ENCODE assay signal across 27 cellular contexts in the genomic region with DNA sequence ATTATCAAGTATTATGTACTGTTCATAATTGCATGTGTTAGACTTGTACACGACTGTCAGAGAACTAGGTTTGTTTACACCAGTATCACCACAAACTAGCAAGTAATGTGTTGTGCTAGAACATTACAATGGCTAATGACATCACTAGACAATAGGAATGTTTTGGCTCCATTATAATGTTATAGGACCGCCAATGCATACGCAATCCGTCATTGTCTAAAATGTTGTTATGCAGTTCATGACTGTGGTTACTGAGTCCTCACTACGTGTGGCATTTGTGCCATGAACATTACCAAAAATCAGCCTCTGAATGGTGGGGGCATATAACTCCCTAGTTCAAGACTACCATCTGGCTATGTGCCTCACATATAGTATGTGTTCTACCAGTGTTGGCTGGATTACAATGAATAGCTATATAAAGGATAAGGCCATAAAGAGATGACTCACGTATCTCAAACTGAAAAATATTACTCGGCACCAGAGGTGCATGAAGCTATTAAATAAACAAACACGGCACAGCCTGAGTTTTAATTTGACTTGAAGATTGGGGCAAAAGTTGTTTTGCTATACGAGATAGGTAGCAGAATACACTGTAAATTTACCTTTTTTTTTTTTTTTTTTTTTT.
DNase-seq lines count a peak whose midpoint lies in the region; ATAC-seq, FAIRE-seq and TF ChIP-seq lines count a peak whose summit lies in the region.
"Had no signal": no experiment of that assay in that cellular context is flagged by ENCODE, and none has a peak within 500 bp of the region (broad histone marks: within the 10 kb centered on the region; RNA-seq: fewer than 3 reads in every experiment).

No MANE protein-coding gene starts in this region.

- intact Hi-C loops in esophagus squamous epithelium (cut with DNase I), result no loop called here

- peaks cover 1% of the 10 kb centered on the region for H3K27me3 Mint-ChIP-seq in astrocyte (ENCODE audit: low read depth, unreplicated experiment)
- H3K27me3 Mint-ChIP-seq: CD4-positive, alpha-beta T cell; CD8-positive, alpha-beta memory T cell had no signal

- no peak for ATAC-seq in GM18502 (IDR thresholded peaks at IDR 0.05; ENCODE audit: poor library complexity, unreplicated experiment)
- ATAC-seq: A549, GM12878, GM23338 had no signal

- H3K9me3 ChIP-seq in astrocyte (ENCODE audit: insufficient read depth, low read depth, low read length) (no peaks in the 10 kb centered on the region), esophagus squamous epithelium (no peaks in the 10 kb centered on the region)
- H3K9me3 ChIP-seq: A549; BE2C; BLaER1 treated with 17β-estradiol and CSF1 and Interleukin-3, amounts not matched to agents 10 nM and 100 nM; HAP-1 had no signal

- WGBS in esophagus squamous epithelium, 2 donors, result 69 to 70% methylated on average over 9 of the region's 9 CpGs

- no peak overlapping the region for H3K27ac ChIP-seq in astrocyte (ENCODE audit: low read depth, low read length)
- no peak overlapping the region for H3K27ac ChIP-seq in esophagus squamous epithelium
- H3K27ac ChIP-seq: A549; BLaER1 treated with 17β-estradiol and CSF1 and Interleukin-3, amounts not matched to agents 10 nM and 100 nM had no signal

- no peak overlapping the region for H3K4me3 Mint-ChIP-seq in astrocyte (ENCODE audit: unreplicated experiment)
- H3K4me3 Mint-ChIP-seq: CD14-positive monocyte; CD4-positive, alpha-beta T cell; CD8-positive, alpha-beta memory T cell; GM23338; HFFc6 had no signal

- H3K79me2 ChIP-seq in astrocyte (ENCODE audit: insufficient read depth, low read length), result no peaks in the 10 kb centered on the region

- no peak for TF ChIP-seq POLR2A in esophagus squamous epithelium (IDR thresholded peaks at IDR 0.05)

- no peaks in the 10 kb centered on the region for H3K27me3 ChIP-seq in astrocyte (ENCODE audit: insufficient read depth, low read length)
- H3K27me3 ChIP-seq in esophagus squamous epithelium, result no peaks in the 10 kb centered on the region
- H3K27me3 ChIP-seq: BE2C; BLaER1 treated with 17β-estradiol and CSF1 and Interleukin-3, amounts not matched to agents 10 nM and 100 nM had no signal

- H3K27ac Mint-ChIP-seq in astrocyte (ENCODE audit: unreplicated experiment), result no peak overlapping the region
- H3K27ac Mint-ChIP-seq: CD14-positive monocyte; CD4-positive, alpha-beta T cell; CD8-positive, alpha-beta memory T cell; GM23338; HFFc6 had no signal

- DNase-seq in ELR (ENCODE audit: low read depth), result peak; percentile 4
- peak; percentile 33 for DNase-seq in LoVo (ENCODE audit: low spot score)
- peak; percentile 57 for DNase-seq in astrocyte (ENCODE audit: low read depth)
- DNase-seq in fibroblast of the aortic adventitia (ENCODE audit: low read depth), result peak; percentile 4
- DNase-seq in EL, result no peak
- no peak for DNase-seq in NCI-H345 treated with DMSO at 0.1 percent for 48 hours (lab: John Stamatoyannopoulos, UW; ENCODE audit: unreplicated experiment)
- DNase-seq in esophagus squamous epithelium (lab: John Stamatoyannopoulos, UW), result no peak
- DNase-seq: 8988T; ACHN; AML-193; BE2C; CD4-positive, alpha-beta T cell; CD8-positive, alpha-beta memory T cell; DMS 273 treated with DMSO at 0.1 percent for 48 hours; DMS79; HFFc6 had no signal

- no peak overlapping the region for H2AFZ ChIP-seq in astrocyte (ENCODE audit: low read depth, low read length)
- H2AFZ ChIP-seq: GM23338 had no signal

- H3K4me1 ChIP-seq in astrocyte (ENCODE audit: insufficient read depth, low read length), result no peaks in the 10 kb centered on the region
- no peaks in the 10 kb centered on the region for H3K4me1 ChIP-seq in esophagus squamous epithelium
- H3K4me1 ChIP-seq: A549; BE2C; BLaER1 treated with 17β-estradiol and CSF1 and Interleukin-3, amounts not matched to agents 10 nM and 100 nM; HAP-1 had no signal

- no peaks in the 10 kb centered on the region for H3K9me3 Mint-ChIP-seq in astrocyte (ENCODE audit: unreplicated experiment)
- H3K9me3 Mint-ChIP-seq: CD4-positive, alpha-beta T cell; GM23338; HFFc6 had no signal

- no peaks in the 10 kb centered on the region for H3K4me1 Mint-ChIP-seq in astrocyte (ENCODE audit: low read depth, unreplicated experiment)
- H3K4me1 Mint-ChIP-seq: CD14-positive monocyte; CD8-positive, alpha-beta memory T cell; GM23338 had no signal

- no peak overlapping the region for H3K4me2 ChIP-seq in astrocyte (ENCODE audit: low read length)
- H3K4me2 ChIP-seq: A549; BLaER1 treated with 17β-estradiol and CSF1 and Interleukin-3, amounts not matched to agents 10 nM and 100 nM; GM23338 had no signal

- no peak for FAIRE-seq in astrocyte (lab: Jason Lieb, UNC)
- FAIRE-seq: A549, D721Med, G401.6, GM12878, GM18507, H54 had no signal

- H4K20me1 ChIP-seq in astrocyte (ENCODE audit: insufficient read depth, low read length), result no peaks in the 10 kb centered on the region
- H4K20me1 ChIP-seq: BLaER1 treated with 17β-estradiol and CSF1 and Interleukin-3, amounts not matched to agents 10 nM and 100 nM had no signal

- H3K36me3 Mint-ChIP-seq in astrocyte (ENCODE audit: low read depth, unreplicated experiment), result no peaks in the 10 kb centered on the region
- H3K36me3 Mint-ChIP-seq: CD14-positive monocyte; CD8-positive, alpha-beta memory T cell had no signal

- no peaks in the 10 kb centered on the region for H3K36me3 ChIP-seq in astrocyte (ENCODE audit: insufficient read depth, low read length)
- H3K36me3 ChIP-seq in esophagus squamous epithelium, result no peaks in the 10 kb centered on the region
- H3K36me3 ChIP-seq: BE2C; BLaER1 treated with 17β-estradiol and CSF1 and Interleukin-3, amounts not matched to agents 10 nM and 100 nM; HAP-1 had no signal

- H3K4me3 ChIP-seq in astrocyte (ENCODE audit: insufficient read depth, low read depth, low read length), result no peak overlapping the region
- no peak overlapping the region for H3K4me3 ChIP-seq in fibroblast of the aortic adventitia (ENCODE audit: low read depth, low read length)
- H3K4me3 ChIP-seq in esophagus squamous epithelium, result no peak overlapping the region
- H3K4me3 ChIP-seq: A549; BLaER1 treated with 17β-estradiol and CSF1 and Interleukin-3, amounts not matched to agents 10 nM and 100 nM; GM12878; GM23338; HAP-1 had no signal

- no peak overlapping the region for H3K9ac ChIP-seq in astrocyte (ENCODE audit: low read length)
- H3K9ac ChIP-seq: BLaER1 treated with 17β-estradiol and CSF1 and Interleukin-3, amounts not matched to agents 10 nM and 100 nM had no signal

- TF ChIP-seq CTCF in astrocyte (IDR thresholded peaks at IDR 0.05; ENCODE audit: insufficient read depth, low read depth, low read length), result no peak
- no peak for TF ChIP-seq CTCF in fibroblast of the aortic adventitia (IDR thresholded peaks at IDR 0.05; ENCODE audit: insufficient read depth, low read length)
- no peak for TF ChIP-seq CTCF in esophagus squamous epithelium (IDR thresholded peaks at IDR 0.05)

Comparison
In these comparisons a context has a peak if more than half of its experiments do, and no peak if none do; other contexts are left out.
1. DNase-seq: peak in ELR (single experiment), LoVo (single experiment), astrocyte (single experiment) and fibroblast of the aortic adventitia (single experiment); none in EL (single experiment), NCI-H345 treated with DMSO at 0.1 percent for 48 hours (single experiment) and esophagus squamous epithelium (single experiment).